In genomic region chr6:16136086-16136485, GRCh38 we compare ENCODE assay signal across 1 cellular context.
A peak's percentile ranks its signal among the peaks of the same experiment; 100 is the strongest.
TF ChIP-seq lines count a peak whose summit lies in the region.

No MANE protein-coding gene starts in this region.

TF ChIP-seq in K562, 482 proteins besides CTCF, POLR2A, EP300 and RAD21 (continued from another document):
- TF ChIP-seq HOMEZ (CRISPR knock-in tag; IDR thresholded peaks at IDR 0.05) (no peak), NR4A1 (CRISPR knock-in tag; IDR thresholded peaks at IDR 0.05) (no peak), NR4A1 (tag; IDR thresholded peaks at IDR 0.05) (no peak), GTF2B (IDR thresholded peaks at IDR 0.05; ENCODE audit: extremely low read depth, insufficient read length) (no peak), HCFC1 (IDR thresholded peaks at IDR 0.05; ENCODE audit: low read depth, low read length) (no peak), LCOR (CRISPR knock-in tag; IDR thresholded peaks at IDR 0.05) (no peak), JUND (IDR thresholded peaks at IDR 0.05; ENCODE audit: borderline replicate concordance, low read depth, low read length) (0 out of 2 replicates have a peak, but pooled peaks have one; percentile 6), JUND (tag; IDR thresholded peaks at IDR 0.05; ENCODE audit: borderline replicate concordance, low read depth, low read length) (no peak), KLF16 (IDR thresholded peaks at IDR 0.05) (no peak)
